ENCODE assay signal across 1 cellular context in genomic region chr16:89670496-89671431, GRCh38.
TF ChIP-seq lines count a peak whose summit lies in the region.

No MANE protein-coding gene starts in this region.

TF ChIP-seq in IMR-90, 13 proteins besides CTCF, POLR2A, EP300 and RAD21:
- TF ChIP-seq SMC3 (IDR thresholded peaks at IDR 0.05; ENCODE audit: low read depth, low read length) (no peak), FOS (IDR thresholded peaks at IDR 0.05; ENCODE audit: low read depth, low read length) (peak; percentile 52; the same call in 1 of the 2 replicates)
